ENCODE assay signal across 8 cellular contexts in genomic region chr11:124763156-124763947, GRCh38. TPM values are rescaled to one million over a fixed set of nuclear protein-coding genes. Genes with fewer than 3 reads are reported as not detected.
DNase-seq lines count a peak whose midpoint lies in the region; ATAC-seq and TF ChIP-seq lines count a peak whose summit lies in the region.

No MANE protein-coding gene starts in this region.

- H3K36me3 ChIP-seq in left ventricle myocardium inferior (peaks cover 34% of the 10 kb centered on the region), psoas muscle (ENCODE audit: insufficient read depth in 1 of 2, low read depth in 1 of 2) (peaks cover 8 to 34% of the 10 kb centered on the region in 2 donors), uterus (no peaks in the 10 kb centered on the region)

- H3K4me3 ChIP-seq in left ventricle myocardium inferior (peak overlapping the region; percentile 82), psoas muscle (peak overlapping the region; percentile 74), uterus (peak overlapping the region; percentile 38 to 54)

- ATAC-seq in GM19463 (IDR thresholded peaks at IDR 0.05; ENCODE audit: unreplicated experiment), result peak; percentile 23
- peak; percentile 39 to 79 (median 64) for ATAC-seq in psoas muscle

- 2 to 4% (median 4%) methylated on average over 21 of the region's 21 CpGs for WGBS in psoas muscle, 3 donors

- H3K27ac ChIP-seq in left ventricle myocardium inferior (replicated peaks), result peak overlapping the region; percentile 98
- H3K27ac ChIP-seq in psoas muscle, result peak overlapping the region; percentile 81
- H3K27ac ChIP-seq in uterus, result peak overlapping the region; percentile 84 to 87

- no peak for TF ChIP-seq POLR2A in uterus (IDR thresholded peaks at IDR 0.05)

- no peaks in the 10 kb centered on the region for H3K9me3 ChIP-seq in left ventricle myocardium inferior (replicated peaks)
- H3K9me3 ChIP-seq in psoas muscle, result no peaks in the 10 kb centered on the region
- no peaks in the 10 kb centered on the region for H3K9me3 ChIP-seq in uterus

- TF ChIP-seq CTCF in left ventricle myocardium inferior (IDR thresholded peaks at IDR 0.05; ENCODE audit: borderline replicate concordance) (peak; percentile 81), psoas muscle (IDR thresholded peaks at IDR 0.05) (peak; percentile 74), uterus (IDR thresholded peaks at IDR 0.05) (peak; percentile 62 to 77 (median 74))

- DNase-seq in AG08395 (ENCODE audit: low spot score) (peak; percentile 61), NCI-H1048 (lab: John Stamatoyannopoulos, UW) (peak; percentile 69), SW480 (ENCODE audit: low spot score) (peak; percentile 73), left ventricle myocardium inferior (peak; percentile 88), psoas muscle (peak; percentile 84 to 92), uterus (peak; percentile 84 to 85)
- peak; percentile 71 for DNase-seq in activated naive CD8-positive, alpha-beta T cell treated with anti-CD3 and anti-CD28 coated beads, Interleukin-2, amount 50 U/mL, for 16 hours (ENCODE audit: low read depth, low spot score)

- peaks cover 52% of the 10 kb centered on the region for H3K4me1 ChIP-seq in left ventricle myocardium inferior
- H3K4me1 ChIP-seq in psoas muscle, result peaks cover 27% of the 10 kb centered on the region
- H3K4me1 ChIP-seq in uterus, result peaks cover 0 to 23% of the 10 kb centered on the region in 2 donors

- peaks cover 47% of the 10 kb centered on the region for H3K27me3 ChIP-seq in left ventricle myocardium inferior (ENCODE audit: low read depth)
- peaks cover 0 to 39% (median 23%) of the 10 kb centered on the region in 3 donors for H3K27me3 ChIP-seq in psoas muscle (ENCODE audit: insufficient read depth in 3 of 3, low read length in 2 of 3)
- peaks cover 7 to 22% of the 10 kb centered on the region in 2 donors for H3K27me3 ChIP-seq in uterus

- intact Hi-C loops in left ventricle myocardium inferior (cut with micrococcal nuclease), result loop anchor here (5.0 to 10.0 kb wide), 2 partner anchors 71 to 91 kb away; partner anchors contain the start of genes SIAE and SPA17
- intact Hi-C loops in psoas muscle (cut with DNase I), result loop anchor here (1.0 to 5.0 kb wide), 4 partner anchors 73 to 94 kb away; partner anchors contain the start of genes SIAE (in 1 of the 2) and SPA17 (in 1 of the 2)
- intact Hi-C loops in uterus (cut with DNase I; ENCODE audit: low total_unique reads), result loop anchor here (2.0 kb wide), 1 partner anchor 95 kb away; no protein-coding TSS in a partner anchor

RNA-seq across cellular contexts. Expression of gene ESAM, which starts 1.3 kb away (rescaled TPM):
- total RNA-seq in left ventricle myocardium inferior (40.0 TPM), psoas muscle (10 to 100 TPM; 20.1 to 35.5 (median 28.8) TPM), uterus (10 to 100 TPM; 18.7 to 91.6 (median 47.7) TPM)
- 10 to 100 TPM; 18.4 to 37.2 (median 26.2) TPM for polyA plus RNA-seq in psoas muscle

RNA-seq across cellular contexts. Expression of gene VSIG2, which starts 11.3 kb away (rescaled TPM):
- 1.2 TPM for total RNA-seq in left ventricle myocardium inferior
- total RNA-seq in psoas muscle, result under 1 TPM; 0.30 to 0.58 (median 0.37) TPM
- under 1 TPM; 0.15 to 0.36 (median 0.17) TPM for polyA plus RNA-seq in psoas muscle
- 1 to 10 TPM in 2 of 4 donors, not detected in 2; 1.9 to 2.2 TPM for total RNA-seq in uterus

RNA-seq across cellular contexts. Expression of gene NRGN, which starts 23.6 kb away (rescaled TPM):
- total RNA-seq in left ventricle myocardium inferior, result 5.0 TPM
- total RNA-seq in psoas muscle, result 1 to 10 TPM in 2 of 4 donors, under 1 TPM in 2; 0.89 to 2.1 (median 1.2) TPM
- polyA plus RNA-seq in psoas muscle, result 1 to 10 TPM in 2 of 3 donors, under 1 TPM in 1; 0.69 to 1.7 (median 1.0) TPM
- total RNA-seq in uterus, result 10 to 100 TPM in 1 of 4 donors, under 1 TPM in 1, not detected in 2; 0.62 to 16.4 TPM

RNA-seq across cellular contexts. Expression of gene MSANTD2, which starts 36.9 kb away (rescaled TPM):
- total RNA-seq in left ventricle myocardium inferior (2.7 TPM), psoas muscle (1 to 10 TPM; 3.0 to 4.5 (median 4.1) TPM), uterus (10 to 100 TPM in 3 of 4 donors, 1 to 10 TPM in 1; 5.1 to 36.6 (median 24.5) TPM)
- 1 to 10 TPM; 2.8 to 5.4 (median 4.0) TPM for polyA plus RNA-seq in psoas muscle

Comparison
In these comparisons a context has a peak if more than half of its experiments do, and no peak if none do; other contexts are left out.
1. Peak in every context shown above with its lines: DNase-seq, ATAC-seq, H3K4me3 ChIP-seq and H3K27ac ChIP-seq.